7 cellular contexts compared by ENCODE assay signal in the genomic region with DNA sequence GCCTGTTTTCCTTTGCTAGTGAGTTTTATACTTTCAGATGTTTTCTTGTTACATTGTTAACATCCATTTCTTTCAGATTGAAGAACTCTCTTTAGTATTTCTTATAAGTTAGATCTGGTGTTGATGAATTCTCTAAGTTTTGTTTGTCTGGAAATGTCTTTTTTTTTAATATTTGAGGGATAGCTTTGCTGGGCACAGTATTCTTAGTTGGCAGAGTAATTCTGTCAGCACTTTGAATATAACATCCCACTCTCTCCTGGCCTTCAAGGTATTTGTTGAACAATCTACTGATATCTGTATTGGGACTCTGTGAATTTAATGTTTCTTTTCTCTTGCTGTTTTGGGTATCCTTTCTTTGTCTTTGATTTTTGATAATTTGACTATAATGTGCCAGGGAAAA.
"Had no signal": no experiment of that assay in that cellular context is flagged by ENCODE, and none has a peak within 500 bp of the region (broad histone marks: within the 10 kb centered on the region; RNA-seq: fewer than 3 reads in every experiment).

No MANE protein-coding gene starts in this region.

- FAIRE-seq: G401.6, GM12891, GM12892, GM18507, GM19239 had no signal

- DNase-seq: GDM1, GF-D8 had no signal
